ENCODE assay signal across 9 cellular contexts in the genomic region with DNA sequence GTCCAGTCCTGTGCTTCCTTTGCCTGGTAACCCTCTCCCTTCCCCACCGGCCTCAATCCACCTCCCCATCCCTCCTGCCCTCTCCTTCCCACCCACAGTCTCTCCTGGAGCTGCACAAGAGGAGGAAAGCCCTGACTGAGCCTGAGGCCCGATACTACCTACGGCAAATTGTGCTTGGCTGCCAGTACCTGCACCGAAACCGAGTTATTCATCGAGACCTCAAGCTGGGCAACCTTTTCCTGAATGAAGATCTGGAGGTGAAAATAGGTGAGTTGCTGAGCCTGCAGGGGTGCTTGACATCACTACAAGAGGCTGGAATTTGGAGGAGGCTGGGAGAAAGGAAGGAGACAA. TPM values are rescaled to one million over a fixed set of nuclear protein-coding genes. Genes with fewer than 3 reads are reported as not detected.
DNase-seq lines count a peak whose midpoint lies in the region; ATAC-seq and TF ChIP-seq lines count a peak whose summit lies in the region.
"Had no signal": no experiment of that assay in that cellular context is flagged by ENCODE, and none has a peak within 500 bp of the region (broad histone marks: within the 10 kb centered on the region; RNA-seq: fewer than 3 reads in every experiment).

No MANE protein-coding gene starts in this region.

- CTCF ChIA-PET in PC-3 (lab: Charles Lee): no interaction called here

- no peaks in the 10 kb centered on the region for H3K9me3 Mint-ChIP-seq in T-helper 1 cell treated with Interleukin-12 subunit alpha and Interleukin-12 subunit beta and Interleukin-4 antibody, amounts not matched to agents 30 μg/mL and 1 μg/mL, for 36 hours
- no peaks in the 10 kb centered on the region for H3K9me3 Mint-ChIP-seq in endothelial cell (ENCODE audit: unreplicated experiment)
- no peaks in the 10 kb centered on the region for H3K9me3 Mint-ChIP-seq in progenitor cell of endocrine pancreas (ENCODE audit: low read depth)

- H3K36me3 ChIP-seq in PC-3 (ENCODE audit: low read depth, low read length): peaks cover 23% of the 10 kb centered on the region; the same call in 1 of the 2 replicates
- H3K36me3 ChIP-seq in esophagus muscularis mucosa: peaks cover 0 to 45% (median 27%) of the 10 kb centered on the region in 4 donors

- DNase-seq in T-helper 1 cell (no peak), PC-3 (no peak), endothelial cell (ENCODE audit: low spot score) (no peak), progenitor cell of endocrine pancreas (ENCODE audit: low spot score, unreplicated experiment) (no peak), esophagus muscularis mucosa (ENCODE audit: extremely low spot score) (no peak), medulla oblongata (ENCODE audit: extremely low spot score) (no peak)
- DNase-seq: left ventricle myocardium superior had no signal

- peak overlapping the region; percentile 93 for H3K4me3 Mint-ChIP-seq in T-helper 1 cell treated with Interleukin-12 subunit alpha and Interleukin-12 subunit beta and Interleukin-4 antibody, amounts not matched to agents 30 μg/mL and 1 μg/mL, for 36 hours
- peak overlapping the region; percentile 89 for H3K4me3 Mint-ChIP-seq in endothelial cell (ENCODE audit: unreplicated experiment)
- H3K4me3 Mint-ChIP-seq in progenitor cell of endocrine pancreas (ENCODE audit: low read depth): peak overlapping the region; percentile 85

- H3K27ac Mint-ChIP-seq in T-helper 1 cell treated with Interleukin-12 subunit alpha and Interleukin-12 subunit beta and Interleukin-4 antibody, amounts not matched to agents 30 μg/mL and 1 μg/mL, for 36 hours: no peak overlapping the region
- H3K27ac Mint-ChIP-seq in endothelial cell (ENCODE audit: unreplicated experiment) (no peak overlapping the region), progenitor cell of endocrine pancreas (no peak overlapping the region)

- 40% methylated on average over 6 of the region's 6 CpGs for WGBS in esophagus muscularis mucosa

- no peak for ATAC-seq in PC-3
- ATAC-seq in GM21825 (IDR thresholded peaks at IDR 0.05; ENCODE audit: unreplicated experiment): no peak
- ATAC-seq: left ventricle myocardium superior had no signal

- TF ChIP-seq EP300 in esophagus muscularis mucosa (IDR thresholded peaks at IDR 0.05): no peak

- H3K4me1 Mint-ChIP-seq in T-helper 1 cell treated with Interleukin-12 subunit alpha and Interleukin-12 subunit beta and Interleukin-4 antibody, amounts not matched to agents 30 μg/mL and 1 μg/mL, for 36 hours (ENCODE audit: low read depth): peaks cover 38% of the 10 kb centered on the region
- H3K4me1 Mint-ChIP-seq in endothelial cell (ENCODE audit: unreplicated experiment): peaks cover 16% of the 10 kb centered on the region
- peaks cover 15% of the 10 kb centered on the region for H3K4me1 Mint-ChIP-seq in progenitor cell of endocrine pancreas (ENCODE audit: low read depth)

- H3F3A ChIP-seq in PC-3 (ENCODE audit: low read length, unreplicated experiment): no peaks in the 10 kb centered on the region

- peaks cover 11% of the 10 kb centered on the region; the same call in 1 of the 2 replicates for H4K20me1 ChIP-seq in PC-3 (ENCODE audit: low read length)

- BruUV-seq in PC-3 (replicated peaks; lab: Mats Ljungman, UMichigan): no TSS peak

- POLR2A ChIA-PET in PC-3 (lab: Charles Lee; ENCODE audit: unreplicated experiment): no interaction called here

- TF ChIP-seq POLR2A in esophagus muscularis mucosa (IDR thresholded peaks at IDR 0.05; ENCODE audit: low read depth): no peak

- peaks cover 23% of the 10 kb centered on the region for H3K36me3 Mint-ChIP-seq in T-helper 1 cell treated with Interleukin-12 subunit alpha and Interleukin-12 subunit beta and Interleukin-4 antibody, amounts not matched to agents 30 μg/mL and 1 μg/mL, for 36 hours (ENCODE audit: low read depth)
- H3K36me3 Mint-ChIP-seq in endothelial cell (ENCODE audit: low read depth, unreplicated experiment): peaks cover 17% of the 10 kb centered on the region
- peaks cover 10% of the 10 kb centered on the region for H3K36me3 Mint-ChIP-seq in progenitor cell of endocrine pancreas (ENCODE audit: insufficient read depth)

- no peaks in the 10 kb centered on the region for H3K9me2 ChIP-seq in PC-3 (replicated peaks; ENCODE audit: low read length)

- H2AFZ ChIP-seq in PC-3 (ENCODE audit: low read length): 0 out of 2 replicates have a peak overlapping the region, but pooled peaks have one; percentile 82

- H3K27me3 ChIP-seq in PC-3 (ENCODE audit: low read length): no peaks in the 10 kb centered on the region
- no peaks in the 10 kb centered on the region for H3K27me3 ChIP-seq in esophagus muscularis mucosa

- peak overlapping the region; percentile 91 for H3K4me2 ChIP-seq in PC-3 (ENCODE audit: low read length)

- H3K4me3 ChIP-seq in PC-3 (ENCODE audit: low read length): peak overlapping the region; percentile 100
- H3K4me3 ChIP-seq in esophagus muscularis mucosa: no peak overlapping the region

- intact Hi-C loops in PC-3 (cut with micrococcal nuclease): loop anchor here (5.0 kb wide), 1 partner anchor 357 kb away; no protein-coding TSS in a partner anchor
- intact Hi-C loops in esophagus muscularis mucosa (cut with DNase I): no loop called here

- H3K27ac ChIP-seq in PC-3 (ENCODE audit: low read length) (no peak overlapping the region), esophagus muscularis mucosa (replicated peaks in 1 of 4) (no peak overlapping the region)

- no peaks in the 10 kb centered on the region for H3K27me3 Mint-ChIP-seq in T-helper 1 cell treated with Interleukin-12 subunit alpha and Interleukin-12 subunit beta and Interleukin-4 antibody, amounts not matched to agents 30 μg/mL and 1 μg/mL, for 36 hours (ENCODE audit: low read depth)
- H3K27me3 Mint-ChIP-seq in endothelial cell (ENCODE audit: unreplicated experiment) (peaks cover 7% of the 10 kb centered on the region), progenitor cell of endocrine pancreas (no peaks in the 10 kb centered on the region)

- H3K9me3 ChIP-seq in PC-3 (ENCODE audit: low read length): no peaks in the 10 kb centered on the region
- H3K9me3 ChIP-seq in esophagus muscularis mucosa: no peaks in the 10 kb centered on the region

- H3K9ac ChIP-seq in PC-3 (ENCODE audit: low read length): peak overlapping the region; percentile 89

- H3K4me1 ChIP-seq in PC-3 (ENCODE audit: insufficient read depth, low read length): peaks cover 23% of the 10 kb centered on the region
- H3K4me1 ChIP-seq in esophagus muscularis mucosa: peaks cover 12 to 21% (median 18%) of the 10 kb centered on the region in 4 donors

- peaks cover 53% of the 10 kb centered on the region for H3K79me2 ChIP-seq in PC-3 (ENCODE audit: low read length)

- no peak for TF ChIP-seq CTCF in PC-3 (conservative IDR thresholded peaks at IDR 0.05; ENCODE audit: low read depth, low read length)
- TF ChIP-seq CTCF in endothelial cell (IDR thresholded peaks at IDR 0.05; ENCODE audit: unreplicated experiment): no peak
- no peak for TF ChIP-seq CTCF in progenitor cell of endocrine pancreas (IDR thresholded peaks at IDR 0.05; ENCODE audit: unreplicated experiment)
- TF ChIP-seq CTCF in esophagus muscularis mucosa (IDR thresholded peaks at IDR 0.05): no peak

RNA-seq across cellular contexts. Expression of gene PLK1, which starts 1.3 kb away (rescaled TPM):
- 58.6 and 67.8 TPM in 2 replicates for total RNA-seq in PC-3 (2014; rRNA removed)
- total RNA-seq in endothelial cell (ENCODE audit: unreplicated experiment): 16.0 TPM
- total RNA-seq in progenitor cell of endocrine pancreas: 30.4 and 36.2 TPM in 2 replicates
- total RNA-seq in esophagus muscularis mucosa: 1 to 10 TPM in 3 of 4 donors, under 1 TPM in 1; 0.42 to 2.1 (median 1.3) TPM

RNA-seq across cellular contexts. Expression of gene ERN2, which starts 33.1 kb away (rescaled TPM):
- total RNA-seq in PC-3 (2014; rRNA removed): not detected in 2 replicates
- 0.80 TPM for total RNA-seq in endothelial cell (ENCODE audit: unreplicated experiment)
- 0.60 and 0.71 TPM in 2 replicates for total RNA-seq in progenitor cell of endocrine pancreas
- total RNA-seq in esophagus muscularis mucosa: under 1 TPM in 1 of 4 donors, not detected in 3; 0.11 TPM
- total RNA-seq: left ventricle myocardium superior had no signal

RNA-seq across cellular contexts. Expression of gene DCTN5, which starts 38.7 kb away (rescaled TPM):
- total RNA-seq in PC-3 (2014; rRNA removed) (19.7 and 29.1 TPM in 2 replicates), endothelial cell (ENCODE audit: unreplicated experiment) (93.8 TPM), progenitor cell of endocrine pancreas (79.8 and 88.9 TPM in 2 replicates), esophagus muscularis mucosa (10 to 100 TPM; 31.1 to 50.7 (median 37.0) TPM)

RNA-seq across cellular contexts. Expression of gene PALB2, which starts 38.9 kb away (rescaled TPM):
- total RNA-seq in PC-3 (2014; rRNA removed) (4.9 and 7.0 TPM in 2 replicates), endothelial cell (ENCODE audit: unreplicated experiment) (14.5 TPM), progenitor cell of endocrine pancreas (21.0 TPM in 2 replicates), esophagus muscularis mucosa (10 to 100 TPM in 1 of 4 donors, 1 to 10 TPM in 3; 6.9 to 13.3 (median 8.6) TPM)
